Comparison of ENCODE assay signal across 1 cellular context in the genomic region with DNA sequence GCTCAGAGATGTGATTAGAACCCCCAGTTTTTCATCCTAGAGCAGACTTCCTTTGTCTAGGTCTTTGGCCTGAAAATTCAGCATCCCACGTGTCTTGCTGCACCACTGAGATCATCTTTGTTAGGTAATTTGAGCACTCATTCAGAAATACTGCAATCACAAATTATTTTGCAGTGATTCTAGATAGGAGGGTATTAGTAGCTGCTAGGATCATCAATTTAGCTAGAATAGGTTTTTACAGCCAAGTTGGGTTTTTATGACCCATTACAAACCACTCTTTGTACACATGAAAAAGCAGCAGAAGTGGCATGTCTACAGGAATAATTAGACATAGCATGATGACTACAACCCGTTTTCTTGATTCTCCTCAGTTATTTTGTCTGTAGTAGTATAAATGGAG.
TF ChIP-seq lines count a peak whose summit lies in the region.

No MANE protein-coding gene starts in this region.

TF ChIP-seq in HEK293, 187 proteins besides CTCF, POLR2A, EP300 and RAD21 (continued from another document):
- TF ChIP-seq, protein P1, sequence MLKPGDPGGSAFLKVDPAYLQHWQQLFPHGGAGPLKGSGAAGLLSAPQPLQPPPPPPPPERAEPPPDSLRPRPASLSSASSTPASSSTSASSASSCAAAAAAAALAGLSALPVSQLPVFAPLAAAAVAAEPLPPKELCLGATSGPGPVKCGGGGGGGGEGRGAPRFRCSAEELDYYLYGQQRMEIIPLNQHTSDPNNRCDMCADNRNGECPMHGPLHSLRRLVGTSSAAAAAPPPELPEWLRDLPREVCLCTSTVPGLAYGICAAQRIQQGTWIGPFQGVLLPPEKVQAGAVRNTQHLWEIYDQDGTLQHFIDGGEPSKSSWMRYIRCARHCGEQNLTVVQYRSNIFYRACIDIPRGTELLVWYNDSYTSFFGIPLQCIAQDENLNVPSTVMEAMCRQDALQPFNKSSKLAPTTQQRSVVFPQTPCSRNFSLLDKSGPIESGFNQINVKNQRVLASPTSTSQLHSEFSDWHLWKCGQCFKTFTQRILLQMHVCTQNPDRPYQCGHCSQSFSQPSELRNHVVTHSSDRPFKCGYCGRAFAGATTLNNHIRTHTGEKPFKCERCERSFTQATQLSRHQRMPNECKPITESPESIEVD (tag by site-specific recombination; IDR thresholded peaks at IDR 0.05) = peak; percentile 95
- TF ChIP-seq ZFHX2 (tag by site-specific recombination; conservative IDR thresholded peaks at IDR 0.05) = 0 out of 2 replicates have a peak, but pooled peaks have one; percentile 8
- peak; percentile 66 for TF ChIP-seq ZNF629 (tag by site-specific recombination; IDR thresholded peaks at IDR 0.05)
- TF ChIP-seq FEZF1 (tag by site-specific recombination; IDR thresholded peaks at IDR 0.05) = peak; percentile 77
- TF ChIP-seq ZNF2 (tag by site-specific recombination; IDR thresholded peaks at IDR 0.05) = no peak
- TF ChIP-seq TRIM28 (IDR thresholded peaks at IDR 0.05; ENCODE audit: borderline replicate concordance, low read length) = peak; percentile 42; the same call in 1 of the 2 replicates
- TF ChIP-seq ZNF394 (tag by site-specific recombination; IDR thresholded peaks at IDR 0.05; ENCODE audit: borderline replicate concordance) = peak; percentile 66; the same call in 1 of the 2 replicates
- TF ChIP-seq ZFP37 (tag by site-specific recombination; IDR thresholded peaks at IDR 0.05) = no peak
- TF ChIP-seq, protein P2, sequence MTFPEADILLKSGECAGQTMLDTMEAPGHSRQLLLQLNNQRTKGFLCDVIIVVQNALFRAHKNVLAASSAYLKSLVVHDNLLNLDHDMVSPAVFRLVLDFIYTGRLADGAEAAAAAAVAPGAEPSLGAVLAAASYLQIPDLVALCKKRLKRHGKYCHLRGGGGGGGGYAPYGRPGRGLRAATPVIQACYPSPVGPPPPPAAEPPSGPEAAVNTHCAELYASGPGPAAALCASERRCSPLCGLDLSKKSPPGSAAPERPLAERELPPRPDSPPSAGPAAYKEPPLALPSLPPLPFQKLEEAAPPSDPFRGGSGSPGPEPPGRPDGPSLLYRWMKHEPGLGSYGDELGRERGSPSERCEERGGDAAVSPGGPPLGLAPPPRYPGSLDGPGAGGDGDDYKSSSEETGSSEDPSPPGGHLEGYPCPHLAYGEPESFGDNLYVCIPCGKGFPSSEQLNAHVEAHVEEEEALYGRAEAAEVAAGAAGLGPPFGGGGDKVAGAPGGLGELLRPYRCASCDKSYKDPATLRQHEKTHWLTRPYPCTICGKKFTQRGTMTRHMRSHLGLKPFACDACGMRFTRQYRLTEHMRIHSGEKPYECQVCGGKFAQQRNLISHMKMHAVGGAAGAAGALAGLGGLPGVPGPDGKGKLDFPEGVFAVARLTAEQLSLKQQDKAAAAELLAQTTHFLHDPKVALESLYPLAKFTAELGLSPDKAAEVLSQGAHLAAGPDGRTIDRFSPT (tag by site-specific recombination; IDR thresholded peaks at IDR 0.05) = 0 out of 2 replicates have a peak, but pooled peaks have one; percentile 14
- peak; percentile 67 for TF ChIP-seq ZBTB17 (tag by site-specific recombination; IDR thresholded peaks at IDR 0.05)
- TF ChIP-seq OSR2 (tag by site-specific recombination; IDR thresholded peaks at IDR 0.05) = peak; percentile 79
- peak; percentile 67; the same call in 1 of the 2 replicates for TF ChIP-seq ZNF660 (tag by site-specific recombination; IDR thresholded peaks at IDR 0.05)
- TF ChIP-seq, protein P3, sequence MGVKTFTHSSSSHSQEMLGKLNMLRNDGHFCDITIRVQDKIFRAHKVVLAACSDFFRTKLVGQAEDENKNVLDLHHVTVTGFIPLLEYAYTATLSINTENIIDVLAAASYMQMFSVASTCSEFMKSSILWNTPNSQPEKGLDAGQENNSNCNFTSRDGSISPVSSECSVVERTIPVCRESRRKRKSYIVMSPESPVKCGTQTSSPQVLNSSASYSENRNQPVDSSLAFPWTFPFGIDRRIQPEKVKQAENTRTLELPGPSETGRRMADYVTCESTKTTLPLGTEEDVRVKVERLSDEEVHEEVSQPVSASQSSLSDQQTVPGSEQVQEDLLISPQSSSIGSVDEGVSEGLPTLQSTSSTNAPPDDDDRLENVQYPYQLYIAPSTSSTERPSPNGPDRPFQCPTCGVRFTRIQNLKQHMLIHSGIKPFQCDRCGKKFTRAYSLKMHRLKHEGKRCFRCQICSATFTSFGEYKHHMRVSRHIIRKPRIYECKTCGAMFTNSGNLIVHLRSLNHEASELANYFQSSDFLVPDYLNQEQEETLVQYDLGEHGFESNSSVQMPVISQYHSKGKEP (tag by site-specific recombination; IDR thresholded peaks at IDR 0.05) = peak; percentile 83
- no peak for TF ChIP-seq HOXC10 (CRISPR knock-in tag; IDR thresholded peaks at IDR 0.05)
- TF ChIP-seq ZSCAN23 (tag by site-specific recombination; IDR thresholded peaks at IDR 0.05) = peak; percentile 46; the same call in 1 of the 2 replicates
- TF ChIP-seq, protein P4, sequence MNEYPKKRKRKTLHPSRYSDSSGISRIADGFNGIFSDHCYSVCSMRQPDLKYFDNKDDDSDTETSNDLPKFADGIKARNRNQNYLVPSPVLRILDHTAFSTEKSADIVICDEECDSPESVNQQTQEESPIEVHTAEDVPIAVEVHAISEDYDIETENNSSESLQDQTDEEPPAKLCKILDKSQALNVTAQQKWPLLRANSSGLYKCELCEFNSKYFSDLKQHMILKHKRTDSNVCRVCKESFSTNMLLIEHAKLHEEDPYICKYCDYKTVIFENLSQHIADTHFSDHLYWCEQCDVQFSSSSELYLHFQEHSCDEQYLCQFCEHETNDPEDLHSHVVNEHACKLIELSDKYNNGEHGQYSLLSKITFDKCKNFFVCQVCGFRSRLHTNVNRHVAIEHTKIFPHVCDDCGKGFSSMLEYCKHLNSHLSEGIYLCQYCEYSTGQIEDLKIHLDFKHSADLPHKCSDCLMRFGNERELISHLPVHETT (tag by site-specific recombination; IDR thresholded peaks at IDR 0.05) = 0 out of 2 replicates have a peak, but pooled peaks have one; percentile 13
- TF ChIP-seq, protein P5, sequence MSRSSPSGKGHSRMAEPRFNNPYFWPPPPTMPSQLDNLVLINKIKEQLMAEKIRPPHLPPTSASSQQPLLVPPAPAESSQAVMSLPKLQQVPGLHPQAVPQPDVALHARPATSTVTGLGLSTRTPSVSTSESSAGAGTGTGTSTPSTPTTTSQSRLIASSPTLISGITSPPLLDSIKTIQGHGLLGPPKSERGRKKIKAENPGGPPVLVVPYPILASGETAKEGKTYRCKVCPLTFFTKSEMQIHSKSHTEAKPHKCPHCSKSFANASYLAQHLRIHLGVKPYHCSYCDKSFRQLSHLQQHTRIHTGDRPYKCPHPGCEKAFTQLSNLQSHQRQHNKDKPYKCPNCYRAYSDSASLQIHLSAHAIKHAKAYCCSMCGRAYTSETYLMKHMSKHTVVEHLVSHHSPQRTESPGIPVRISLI (tag by site-specific recombination; IDR thresholded peaks at IDR 0.05) = peak; percentile 44; the same call in 1 of the 2 replicates
- TF ChIP-seq SP7 (tag by site-specific recombination; IDR thresholded peaks at IDR 0.05) = peak; percentile 71; the same call in 1 of the 2 replicates
- TF ChIP-seq ZNF792 (tag by site-specific recombination; IDR thresholded peaks at IDR 0.05) = no peak
- peak; percentile 93 for TF ChIP-seq ZNF24 (tag by site-specific recombination; IDR thresholded peaks at IDR 0.05)
- TF ChIP-seq ZBTB7A (tag by site-specific recombination; IDR thresholded peaks at IDR 0.05; ENCODE audit: low read depth) = no peak
- peak; percentile 74 for TF ChIP-seq ZEB2 (tag by site-specific recombination; IDR thresholded peaks at IDR 0.05)
- TF ChIP-seq SP3 (tag by site-specific recombination; IDR thresholded peaks at IDR 0.05) = 0 out of 2 replicates have a peak, but pooled peaks have one; percentile 23
- TF ChIP-seq YY2 (tag by site-specific recombination; IDR thresholded peaks at IDR 0.05) = no peak
- TF ChIP-seq ZNF843 (tag by site-specific recombination; IDR thresholded peaks at IDR 0.05) = peak; percentile 78
- TF ChIP-seq ZNF311 (tag by site-specific recombination; IDR thresholded peaks at IDR 0.05; ENCODE audit: borderline replicate concordance) = no peak
- TF ChIP-seq ZNF366 (tag by site-specific recombination; conservative IDR thresholded peaks at IDR 0.05) = 0 out of 2 replicates have a peak, but pooled peaks have one; percentile 46
- no peak for TF ChIP-seq ZNF274 (IDR thresholded peaks at IDR 0.05; ENCODE audit: low read length)
- TF ChIP-seq ZNF274 (tag by site-specific recombination; IDR thresholded peaks at IDR 0.05; ENCODE audit: borderline replicate concordance) = no peak
- TF ChIP-seq, protein P6, sequence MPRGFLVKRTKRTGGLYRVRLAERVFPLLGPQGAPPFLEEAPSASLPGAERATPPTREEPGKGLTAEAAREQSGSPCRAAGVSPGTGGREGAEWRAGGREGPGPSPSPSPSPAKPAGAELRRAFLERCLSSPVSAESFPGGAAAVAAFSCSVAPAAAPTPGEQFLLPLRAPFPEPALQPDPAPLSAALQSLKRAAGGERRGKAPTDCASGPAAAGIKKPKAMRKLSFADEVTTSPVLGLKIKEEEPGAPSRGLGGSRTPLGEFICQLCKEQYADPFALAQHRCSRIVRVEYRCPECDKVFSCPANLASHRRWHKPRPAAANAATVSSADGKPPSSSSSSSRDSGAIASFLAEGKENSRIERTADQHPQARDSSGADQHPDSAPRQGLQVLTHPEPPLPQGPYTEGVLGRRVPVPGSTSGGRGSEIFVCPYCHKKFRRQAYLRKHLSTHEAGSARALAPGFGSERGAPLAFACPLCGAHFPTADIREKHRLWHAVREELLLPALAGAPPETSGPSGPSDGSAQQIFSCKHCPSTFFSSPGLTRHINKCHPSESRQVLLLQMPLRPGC (tag by site-specific recombination; IDR thresholded peaks at IDR 0.05) = 0 out of 2 replicates have a peak, but pooled peaks have one; percentile 49
- TF ChIP-seq, protein P7, sequence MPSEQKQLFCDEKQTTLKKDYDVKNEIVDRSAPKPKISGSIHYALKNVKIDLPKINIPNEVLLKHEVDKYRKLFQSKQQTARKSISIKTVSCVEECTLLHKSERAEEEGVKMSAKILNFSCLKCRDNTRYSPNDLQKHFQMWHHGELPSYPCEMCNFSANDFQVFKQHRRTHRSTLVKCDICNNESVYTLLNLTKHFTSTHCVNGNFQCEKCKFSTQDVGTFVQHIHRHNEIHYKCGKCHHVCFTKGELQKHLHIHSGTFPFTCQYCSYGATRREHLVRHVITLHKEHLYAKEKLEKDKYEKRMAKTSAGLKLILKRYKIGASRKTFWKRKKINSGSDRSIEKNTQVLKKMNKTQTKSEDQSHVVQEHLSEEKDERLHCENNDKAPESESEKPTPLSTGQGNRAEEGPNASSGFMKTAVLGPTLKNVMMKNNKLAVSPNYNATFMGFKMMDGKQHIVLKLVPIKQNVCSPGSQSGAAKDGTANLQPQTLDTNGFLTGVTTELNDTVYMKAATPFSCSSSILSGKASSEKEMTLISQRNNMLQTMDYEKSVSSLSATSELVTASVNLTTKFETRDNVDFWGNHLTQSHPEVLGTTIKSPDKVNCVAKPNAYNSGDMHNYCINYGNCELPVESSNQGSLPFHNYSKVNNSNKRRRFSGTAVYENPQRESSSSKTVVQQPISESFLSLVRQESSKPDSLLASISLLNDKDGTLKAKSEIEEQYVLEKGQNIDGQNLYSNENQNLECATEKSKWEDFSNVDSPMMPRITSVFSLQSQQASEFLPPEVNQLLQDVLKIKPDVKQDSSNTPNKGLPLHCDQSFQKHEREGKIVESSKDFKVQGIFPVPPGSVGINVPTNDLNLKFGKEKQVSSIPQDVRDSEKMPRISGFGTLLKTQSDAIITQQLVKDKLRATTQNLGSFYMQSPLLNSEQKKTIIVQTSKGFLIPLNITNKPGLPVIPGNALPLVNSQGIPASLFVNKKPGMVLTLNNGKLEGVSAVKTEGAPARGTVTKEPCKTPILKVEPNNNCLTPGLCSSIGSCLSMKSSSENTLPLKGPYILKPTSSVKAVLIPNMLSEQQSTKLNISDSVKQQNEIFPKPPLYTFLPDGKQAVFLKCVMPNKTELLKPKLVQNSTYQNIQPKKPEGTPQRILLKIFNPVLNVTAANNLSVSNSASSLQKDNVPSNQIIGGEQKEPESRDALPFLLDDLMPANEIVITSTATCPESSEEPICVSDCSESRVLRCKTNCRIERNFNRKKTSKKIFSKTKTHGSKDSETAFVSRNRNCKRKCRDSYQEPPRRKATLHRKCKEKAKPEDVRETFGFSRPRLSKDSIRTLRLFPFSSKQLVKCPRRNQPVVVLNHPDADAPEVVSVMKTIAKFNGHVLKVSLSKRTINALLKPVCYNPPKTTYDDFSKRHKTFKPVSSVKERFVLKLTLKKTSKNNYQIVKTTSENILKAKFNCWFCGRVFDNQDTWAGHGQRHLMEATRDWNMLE (tag by site-specific recombination; conservative IDR thresholded peaks at IDR 0.05; ENCODE audit: low read depth) = 0 out of 2 replicates have a peak, but pooled peaks have one; percentile 15
